Comparison of ENCODE assay signal across 21 cellular contexts in the genomic region with DNA sequence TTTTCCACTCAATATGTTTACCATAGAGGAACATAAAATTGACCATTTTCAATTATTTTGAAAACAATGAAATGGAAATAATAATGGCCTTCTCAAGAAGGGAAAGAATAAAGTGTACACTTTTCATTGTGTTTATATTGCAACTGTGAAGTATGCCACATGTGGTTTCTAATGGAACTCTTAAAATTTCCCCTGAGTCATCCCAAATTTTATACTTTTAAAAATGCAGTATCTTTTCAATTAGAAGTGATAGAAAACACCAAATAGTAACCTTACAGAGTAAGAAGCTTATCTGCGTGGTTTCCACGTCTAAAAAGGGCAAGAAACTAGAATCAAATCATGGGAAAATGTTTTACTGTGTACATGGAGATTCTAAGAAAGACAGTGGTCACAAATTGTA.
"Had no signal": no experiment of that assay in that cellular context is flagged by ENCODE, and none has a peak within 500 bp of the region (broad histone marks: within the 10 kb centered on the region; RNA-seq: fewer than 3 reads in every experiment).

No MANE protein-coding gene starts in this region.

- H3K27ac ChIP-seq: coronary artery, esophagus squamous epithelium, left ventricle myocardium inferior, neural progenitor cell, thoracic aorta, WERI-Rb-1 had no signal

- H3K4me1 ChIP-seq: neural progenitor cell had no signal

- H3K27me3 ChIP-seq: esophagus squamous epithelium, neural progenitor cell had no signal

- H3K36me3 ChIP-seq: esophagus squamous epithelium, left ventricle myocardium inferior, neural progenitor cell, thoracic aorta, WERI-Rb-1 had no signal

- DNase-seq: activated CD4-positive, alpha-beta T cell treated with anti-CD3 and anti-CD28 coated beads for 1 hour; activated CD4-positive, alpha-beta T cell treated with anti-CD3 and anti-CD28 coated beads, Interleukin-2, amount 50 U/mL, for 1 hour; activated CD8-positive, alpha-beta memory T cell treated with anti-CD3 and anti-CD28 coated beads, Interleukin-2, amount 50 U/mL, for 4 hours; activated naive CD4-positive, alpha-beta T cell treated with anti-CD3 and anti-CD28 coated beads for 36 hours; activated naive CD8-positive, alpha-beta T cell treated with anti-CD3 and anti-CD28 coated beads, Interleukin-2, amount 10 ng/mL, durations not matched to agents 7 days and 5 days; activated T-cell treated with anti-CD3 and anti-CD28 coated beads, Interleukin-2, amount 50 U/mL, for 24 hours; endodermal cell; esophagus squamous epithelium; glutamatergic neuron; hippocampal formation; left ventricle myocardium inferior; naive thymus-derived CD8-positive, alpha-beta T cell; stimulated activated CD4-positive, alpha-beta T cell treated with anti-CD3 and anti-CD28 coated beads, Interleukin-2, amount 100 ng/mL, for 48 hours; stimulated activated CD8-positive, alpha-beta memory T cell treated with anti-CD3 and anti-CD28 coated beads, Interleukin-4, amount 100 ng/mL, for 48 hours; stimulated activated naive B cell treated with anti-CD40 and anti-IgM and Interleukin-4, amounts not matched to agents 10 μg/mL and 1 μg/mL and 100 μg/mL, for 72 hours; T-cell; WERI-Rb-1 had no signal

- H3K4me3 ChIP-seq: coronary artery, esophagus squamous epithelium, left ventricle myocardium inferior, neural progenitor cell, thoracic aorta had no signal

- H2AFZ ChIP-seq: neural progenitor cell had no signal

- H3K9ac ChIP-seq: neural progenitor cell had no signal

- H3K4me2 ChIP-seq: neural progenitor cell had no signal

- H3K9me3 ChIP-seq: esophagus squamous epithelium, thoracic aorta had no signal

- ATAC-seq: naive thymus-derived CD8-positive, alpha-beta T cell; sciatic nerve; stimulated activated naive B cell treated with anti-CD40 and anti-IgM and Interleukin-4, amounts not matched to agents 10 μg/mL and 1 μg/mL and 100 μg/mL, for 72 hours; T-cell had no signal
